29 cellular contexts compared by ENCODE assay signal in the genomic region with DNA sequence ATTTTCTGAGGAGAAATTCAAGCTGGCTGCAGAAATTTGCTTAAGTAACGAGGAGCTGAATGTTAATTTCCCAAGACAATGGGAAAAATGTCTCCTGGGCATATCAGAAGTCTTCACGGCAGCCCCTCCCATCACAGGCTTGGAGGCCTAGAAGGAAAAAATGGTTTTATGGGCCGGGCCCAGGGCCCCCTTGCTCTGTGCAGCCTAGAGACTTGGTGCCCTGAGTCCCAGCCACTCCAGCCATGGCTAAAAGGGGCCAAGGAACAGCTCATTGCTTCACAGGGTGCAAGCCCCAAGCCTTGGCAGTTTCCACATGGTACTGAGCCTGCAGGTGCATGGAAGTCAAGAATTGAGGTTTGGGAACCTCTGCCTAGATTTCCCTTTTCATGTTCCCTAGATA.
"Had no signal": no experiment of that assay in that cellular context is flagged by ENCODE, and none has a peak within 500 bp of the region (broad histone marks: within the 10 kb centered on the region; RNA-seq: fewer than 3 reads in every experiment).

No MANE protein-coding gene starts in this region.

- H3K27me3 Mint-ChIP-seq: activated CD4-positive, alpha-beta memory T cell treated with anti-CD3 and anti-CD28 coated beads for 36 hours; activated CD4-positive, alpha-beta T cell treated with anti-CD3 and anti-CD28 coated beads for 36 hours; activated CD8-positive, alpha-beta memory T cell treated with anti-CD3 and anti-CD28 coated beads, Interleukin-2, amount 10 ng/mL, durations not matched to agents 7 days and 5 days; activated naive CD4-positive, alpha-beta T cell treated with anti-CD3 and anti-CD28 coated beads, Interleukin-2, amount 50 U/mL, for 24 hours; activated naive CD8-positive, alpha-beta T cell treated with anti-CD3 and anti-CD28 coated beads for 36 hours had no signal

- H3K27ac ChIP-seq: adrenal gland, body of pancreas had no signal

- H3K4me3 ChIP-seq: adrenal gland, body of pancreas had no signal

- H3K4me1 Mint-ChIP-seq: activated CD4-positive, alpha-beta T cell treated with anti-CD3 and anti-CD28 coated beads for 36 hours; activated CD4-positive, alpha-beta T cell treated with anti-CD3 and anti-CD28 coated beads, Interleukin-2, amount 10 ng/mL, durations not matched to agents 24 days and 14 days; activated CD8-positive, alpha-beta memory T cell treated with anti-CD3 and anti-CD28 coated beads, Interleukin-2, amount 10 ng/mL, durations not matched to agents 7 days and 5 days; activated naive CD4-positive, alpha-beta T cell treated with anti-CD3 and anti-CD28 coated beads, Interleukin-2, amount 50 U/mL, for 24 hours; activated naive CD8-positive, alpha-beta T cell treated with anti-CD3 and anti-CD28 coated beads for 36 hours; activated naive CD8-positive, alpha-beta T cell treated with anti-CD3 and anti-CD28 coated beads, Interleukin-2, amount 50 U/mL, for 24 hours had no signal

- H3K27ac Mint-ChIP-seq: activated CD4-positive, alpha-beta memory T cell treated with anti-CD3 and anti-CD28 coated beads for 36 hours; activated CD4-positive, alpha-beta T cell treated with anti-CD3 and anti-CD28 coated beads for 36 hours; activated CD4-positive, alpha-beta T cell treated with anti-CD3 and anti-CD28 coated beads, Interleukin-2, amount 10 ng/mL, durations not matched to agents 24 days and 14 days; activated CD8-positive, alpha-beta memory T cell treated with anti-CD3 and anti-CD28 coated beads, Interleukin-2, amount 10 ng/mL, durations not matched to agents 7 days and 5 days; activated CD8-positive, alpha-beta T cell treated with anti-CD3 and anti-CD28 coated beads, Interleukin-2, amount 10 ng/mL, durations not matched to agents 7 days and 5 days; activated naive CD4-positive, alpha-beta T cell treated with anti-CD3 and anti-CD28 coated beads for 36 hours; activated naive CD4-positive, alpha-beta T cell treated with anti-CD3 and anti-CD28 coated beads, Interleukin-2, amount 50 U/mL, for 24 hours; activated naive CD8-positive, alpha-beta T cell treated with anti-CD3 and anti-CD28 coated beads for 36 hours; activated naive CD8-positive, alpha-beta T cell treated with anti-CD3 and anti-CD28 coated beads, Interleukin-2, amount 50 U/mL, for 24 hours; activated T-helper 1 cell treated with anti-CD3 and anti-CD28 coated beads, Interleukin-12 subunit alpha, Interleukin-12 subunit beta, Interleukin-2, Interleukin-4 antibody, amounts not matched to agents 30 ng/mL and 10 ng/mL and 1 ng/mL, durations not matched to agents 14 hours and 24 hours and 36 hours; activated T-helper 2 cell treated with anti-CD3 and anti-CD28 coated beads, Interferon-gamma antibody, Interleukin-2, Interleukin-4, amounts not matched to agents 10 μg/mL and 5 μg/mL and 100 μg/mL, durations not matched to agents 14 hours and 24 hours and 36 hours had no signal

- H3K36me3 ChIP-seq: adrenal gland had no signal

- H3K4me3 Mint-ChIP-seq: activated CD4-positive, alpha-beta memory T cell treated with anti-CD3 and anti-CD28 coated beads for 36 hours; activated CD4-positive, alpha-beta T cell treated with anti-CD3 and anti-CD28 coated beads for 36 hours; activated CD4-positive, alpha-beta T cell treated with anti-CD3 and anti-CD28 coated beads, Interleukin-2, amount 10 ng/mL, durations not matched to agents 24 days and 14 days; activated CD8-positive, alpha-beta memory T cell treated with anti-CD3 and anti-CD28 coated beads, Interleukin-2, amount 10 ng/mL, durations not matched to agents 7 days and 5 days; activated CD8-positive, alpha-beta T cell treated with anti-CD3 and anti-CD28 coated beads, Interleukin-2, amount 10 ng/mL, durations not matched to agents 7 days and 5 days; activated naive CD4-positive, alpha-beta T cell treated with anti-CD3 and anti-CD28 coated beads for 36 hours; activated naive CD4-positive, alpha-beta T cell treated with anti-CD3 and anti-CD28 coated beads, Interleukin-2, amount 50 U/mL, for 24 hours; activated naive CD8-positive, alpha-beta T cell treated with anti-CD3 and anti-CD28 coated beads for 36 hours; activated naive CD8-positive, alpha-beta T cell treated with anti-CD3 and anti-CD28 coated beads, Interleukin-2, amount 50 U/mL, for 24 hours; activated T-helper 1 cell treated with anti-CD3 and anti-CD28 coated beads, Interleukin-12 subunit alpha, Interleukin-12 subunit beta, Interleukin-2, Interleukin-4 antibody, amounts not matched to agents 30 ng/mL and 10 ng/mL and 1 ng/mL, durations not matched to agents 14 hours and 24 hours and 36 hours had no signal

- DNase-seq: activated CD4-positive, alpha-beta memory T cell treated with anti-CD3 and anti-CD28 coated beads for 36 hours; activated CD4-positive, alpha-beta T cell treated with anti-CD3 and anti-CD28 coated beads for 36 hours; activated CD4-positive, alpha-beta T cell treated with anti-CD3 and anti-CD28 coated beads, Interleukin-2, amount 10 ng/mL, durations not matched to agents 24 days and 14 days; activated CD4-positive, CD25-positive, alpha-beta regulatory T cell; activated CD4-positive, CD25-positive, alpha-beta regulatory T cell treated with anti-CD3 and anti-CD28 coated beads, Interleukin-2, amount 50 U/mL, for 72 hours; activated CD8-positive, alpha-beta memory T cell treated with anti-CD3 and anti-CD28 coated beads, Interleukin-2, amount 10 ng/mL, durations not matched to agents 7 days and 5 days; activated CD8-positive, alpha-beta memory T cell treated with anti-CD3 and anti-CD28 coated beads, Interleukin-2, amount 50 U/mL, for 4 hours; activated CD8-positive, alpha-beta T cell treated with anti-CD3 and anti-CD28 coated beads, Interleukin-2, amount 10 ng/mL, durations not matched to agents 7 days and 5 days; activated effector memory CD4-positive, alpha-beta T cell treated with anti-CD3 and anti-CD28 coated beads, Interleukin-2, amount 50 U/mL, for 16 hours; activated naive CD4-positive, alpha-beta T cell treated with anti-CD3 and anti-CD28 coated beads for 36 hours; activated naive CD8-positive, alpha-beta T cell treated with anti-CD3 and anti-CD28 coated beads for 36 hours; activated naive CD8-positive, alpha-beta T cell treated with anti-CD3 and anti-CD28 coated beads, Interleukin-2, amount 50 U/mL, for 24 hours; activated T-cell treated with anti-CD3 and anti-CD28 coated beads, Interleukin-2, amount 50 U/mL, for 1 hour; activated T-cell treated with anti-CD3 and anti-CD28 coated beads, Interleukin-2, amount 50 U/mL, for 48 hours; adrenal gland; amygdala; body of pancreas; caudate nucleus; cortex of kidney; dermis blood vessel endothelial cell; effector CD8-positive, alpha-beta T cell; foreskin fibroblast; T-helper 2 cell had no signal

- ATAC-seq: activated CD4-positive, alpha-beta T cell treated with anti-CD3 and anti-CD28 coated beads for 36 hours; activated CD8-positive, alpha-beta memory T cell treated with anti-CD3 and anti-CD28 coated beads, Interleukin-2, amount 10 ng/mL, durations not matched to agents 7 days and 5 days; activated CD8-positive, alpha-beta T cell treated with anti-CD3 and anti-CD28 coated beads, Interleukin-2, amount 10 ng/mL, durations not matched to agents 7 days and 5 days; activated naive CD8-positive, alpha-beta T cell treated with anti-CD3 and anti-CD28 coated beads, Interleukin-2, amount 50 U/mL, for 24 hours; body of pancreas; esophagus mucosa had no signal

- H3K27me3 ChIP-seq: adrenal gland, body of pancreas had no signal

- H3K9me3 Mint-ChIP-seq: activated naive CD4-positive, alpha-beta T cell treated with anti-CD3 and anti-CD28 coated beads, Interleukin-2, amount 50 U/mL, for 24 hours; activated T-helper 1 cell treated with anti-CD3 and anti-CD28 coated beads, Interleukin-12 subunit alpha, Interleukin-12 subunit beta, Interleukin-2, Interleukin-4 antibody, amounts not matched to agents 30 ng/mL and 10 ng/mL and 1 ng/mL, durations not matched to agents 14 hours and 24 hours and 36 hours had no signal

- H3K36me3 Mint-ChIP-seq: activated CD4-positive, alpha-beta memory T cell treated with anti-CD3 and anti-CD28 coated beads for 36 hours had no signal

- FAIRE-seq: colon, frontal cortex had no signal

- H3K4me1 ChIP-seq: adrenal gland, body of pancreas had no signal

- H3K9me3 ChIP-seq: adrenal gland, body of pancreas had no signal
